Comparison of ENCODE assay signal across 22 cellular contexts in the genomic region with DNA sequence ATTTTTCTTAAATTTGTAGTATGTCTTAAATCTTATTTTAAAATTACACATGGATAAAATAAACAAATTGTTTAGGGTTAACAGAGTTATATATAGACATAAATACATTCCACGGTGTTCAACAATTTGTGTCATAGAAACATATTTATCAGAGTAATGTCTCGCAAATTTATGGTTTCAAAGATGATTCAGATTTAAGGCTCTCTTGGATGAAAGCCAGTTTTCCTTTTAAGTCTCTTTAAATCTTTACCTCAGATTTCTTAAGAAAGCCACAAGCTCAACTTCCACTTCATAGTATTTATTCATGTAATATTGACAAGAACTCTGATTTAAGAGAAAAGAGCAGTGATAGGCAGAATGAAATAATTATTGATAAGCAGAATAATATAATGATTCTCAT.
"Had no signal": no experiment of that assay in that cellular context is flagged by ENCODE, and none has a peak within 500 bp of the region (broad histone marks: within the 10 kb centered on the region; RNA-seq: fewer than 3 reads in every experiment).

No MANE protein-coding gene starts in this region.

- ATAC-seq: activated CD8-positive, alpha-beta T cell treated with anti-CD3 and anti-CD28 coated beads, Interleukin-2, amount 10 ng/mL, durations not matched to agents 7 days and 5 days; activated naive CD8-positive, alpha-beta T cell treated with anti-CD3 and anti-CD28 coated beads, Interleukin-2, amount 50 U/mL, for 24 hours; gastroesophageal sphincter; heart left ventricle; left colon; pancreas; sciatic nerve; stimulated activated memory B cell treated with anti-CD40 and anti-IgM and Interleukin-4, amounts not matched to agents 10 μg/mL and 1 μg/mL and 100 μg/mL, for 72 hours had no signal

- H3K27ac ChIP-seq: esophagus muscularis mucosa, gastroesophageal sphincter, heart left ventricle, neutrophil, pancreas, stomach, transverse colon had no signal

- H3K27me3 ChIP-seq: esophagus muscularis mucosa, gastroesophageal sphincter, heart left ventricle, neutrophil, pancreas, stomach, transverse colon had no signal

- H3K4me1 ChIP-seq: esophagus muscularis mucosa, heart left ventricle, pancreas, stomach, transverse colon had no signal

- H3K9me3 ChIP-seq: esophagus muscularis mucosa, gastroesophageal sphincter, heart left ventricle, neutrophil, pancreas, stomach, transverse colon had no signal

- H3K36me3 ChIP-seq: esophagus muscularis mucosa, gastroesophageal sphincter, heart left ventricle, neutrophil, pancreas, stomach, transverse colon had no signal

- H3K4me3 ChIP-seq: esophagus muscularis mucosa, gastroesophageal sphincter, heart left ventricle, pancreas, stomach, transverse colon had no signal

- DNase-seq: activated CD4-positive, alpha-beta T cell treated with anti-CD3 and anti-CD28 coated beads for 1 hour; activated CD4-positive, alpha-beta T cell treated with anti-CD3 and anti-CD28 coated beads, Interleukin-2, amount 50 U/mL, for 1 hour; activated CD8-positive, alpha-beta T cell treated with anti-CD3 and anti-CD28 coated beads, Interleukin-2, amount 10 ng/mL, durations not matched to agents 7 days and 5 days; activated gamma-delta T cell; activated naive CD4-positive, alpha-beta T cell treated with anti-CD3 and anti-CD28 coated beads, Interleukin-2, amount 50 U/mL, for 16 hours; activated naive CD8-positive, alpha-beta T cell treated with anti-CD3 and anti-CD28 coated beads, Interleukin-2, amount 50 U/mL, for 24 hours; aorta; central memory CD4-positive, alpha-beta T cell; effector memory CD4-positive, alpha-beta T cell; heart left ventricle; islet precursor cell; left colon; pancreas; small intestine; stimulated activated CD4-positive, alpha-beta T cell treated with anti-CD3 and anti-CD28 coated beads, Interleukin-15, amount 100 ng/mL, for 24 hours; stomach; transverse colon had no signal
